In the genomic region with DNA sequence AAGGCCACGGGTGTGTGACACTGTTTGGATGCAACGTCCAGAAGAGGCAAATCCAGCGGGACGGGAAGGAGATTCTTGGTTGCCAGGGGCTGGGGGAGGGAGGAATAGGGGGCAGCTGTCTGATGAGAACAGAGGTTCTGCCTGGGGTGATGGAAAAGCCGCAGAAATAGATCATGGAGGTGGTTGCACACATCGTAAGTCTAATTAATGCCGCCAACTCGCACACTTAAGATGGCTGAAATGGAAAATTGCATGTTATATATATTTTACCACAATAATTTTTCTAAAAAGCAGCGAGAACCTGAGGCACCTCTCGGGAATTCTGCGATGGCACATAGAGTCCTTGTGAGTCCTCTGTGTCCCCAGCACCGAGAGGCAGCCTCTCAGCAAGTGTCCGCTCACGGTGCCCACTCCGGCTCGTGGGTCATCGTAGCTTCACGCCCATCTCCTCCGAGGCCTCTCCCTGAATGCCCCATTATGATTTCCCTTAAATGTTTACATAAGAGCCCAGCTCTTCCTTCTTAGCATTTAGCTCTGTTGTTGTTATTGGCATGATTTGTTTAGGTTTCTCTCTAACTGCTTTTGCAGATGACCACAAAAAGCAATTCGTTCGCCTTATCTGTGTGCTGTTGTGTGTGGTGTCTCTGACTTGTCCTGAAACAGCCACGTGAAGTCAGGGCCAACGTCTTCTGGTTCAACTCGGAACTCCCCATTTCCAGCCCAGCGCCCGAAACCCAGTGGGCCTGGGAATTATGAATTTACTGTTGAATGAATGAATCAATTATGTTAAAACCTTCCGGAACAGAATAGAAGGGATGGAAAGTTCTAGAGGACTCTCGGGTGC, we compare ENCODE assay signal across 14 cellular contexts. TPM values are rescaled to one million over a fixed set of nuclear protein-coding genes. Genes with fewer than 3 reads are reported as not detected.
A peak's percentile ranks its signal among the peaks of the same experiment; 100 is the strongest.
DNase-seq lines count a peak whose midpoint lies in the region; ATAC-seq and TF ChIP-seq lines count a peak whose summit lies in the region.
"Had no signal": no experiment of that assay in that cellular context is flagged by ENCODE, and none has a peak within 500 bp of the region (broad histone marks: within the 10 kb centered on the region; RNA-seq: fewer than 3 reads in every experiment).

No MANE protein-coding gene starts in this region.

- H3K27me3 ChIP-seq in heart right ventricle (peaks cover 0 to 18% (median 11%) of the 10 kb centered on the region in 7 donors), uterus (no peaks in the 10 kb centered on the region)

- WGBS in heart right ventricle, 2 donors, result 55 to 65% methylated on average over 28 of the region's 28 CpGs

- no peak for TF ChIP-seq POLR2A in uterus (IDR thresholded peaks at IDR 0.05)

- DNase-seq in heart right ventricle (no peak), cardiac septum (ENCODE audit: low spot score) (no peak), left ventricle myocardium superior (no peak), putamen (ENCODE audit: low spot score) (peak; percentile 60), uterus (no peak), DMS53 (lab: John Stamatoyannopoulos, UW) (no peak)
- DNase-seq: activated CD4-positive, alpha-beta memory T cell treated with anti-CD3 and anti-CD28 coated beads, Interleukin-2, amount 10 ng/mL, durations not matched to agents 7 days and 5 days; NCI-H187; NCI-H510A; stimulated activated CD4-positive, alpha-beta T cell treated with anti-CD3 and anti-CD28 coated beads, Interleukin-2, amount 100 ng/mL, for 24 hours had no signal

- H3K4me3 ChIP-seq in heart right ventricle (peak overlapping the region in 1 of 10 donors; percentile 11), uterus (no peak overlapping the region)

- H3K27ac ChIP-seq in heart right ventricle, result peak overlapping the region in 9 of 10 donors; percentile 16 to 68 (median 42)
- peak overlapping the region; percentile 28 to 78 for H3K27ac ChIP-seq in uterus
- H3K27ac ChIP-seq: C4-2B had no signal

- peaks cover 0 to 23% (median 8%) of the 10 kb centered on the region in 9 donors for H3K4me1 ChIP-seq in heart right ventricle
- H3K4me1 ChIP-seq in uterus, result peaks cover 0 to 3% of the 10 kb centered on the region in 2 donors

- TF ChIP-seq CTCF in heart right ventricle (IDR thresholded peaks at IDR 0.05) (no peak), uterus (IDR thresholded peaks at IDR 0.05) (no peak)

- H3K9me3 ChIP-seq in heart right ventricle (no peaks in the 10 kb centered on the region), uterus (no peaks in the 10 kb centered on the region)

- peak; percentile 5 to 64 (median 44) for ATAC-seq in heart right ventricle
- peak; percentile 40 for ATAC-seq in left ventricle myocardium superior
- ATAC-seq in HG02884 (IDR thresholded peaks at IDR 0.05; ENCODE audit: unreplicated experiment), result no peak
- ATAC-seq in HG02763 (IDR thresholded peaks at IDR 0.05; ENCODE audit: unreplicated experiment), result no peak

- intact Hi-C loops in heart right ventricle (cut with DNase I) (loop anchor here in 1 of 10 donors (2.0 kb wide), 1 partner anchor 16 kb away; no protein-coding TSS in a partner anchor), cardiac septum (cut with DNase I) (loop anchor here (2.0 kb wide), 1 partner anchor 16 kb away; no protein-coding TSS in a partner anchor), left ventricle myocardium superior (cut with micrococcal nuclease) (no loop called here), uterus (cut with DNase I; ENCODE audit: low total_unique reads) (no loop called here)

- H3K36me3 ChIP-seq in heart right ventricle, result no peaks in the 10 kb centered on the region
- H3K36me3 ChIP-seq in uterus, result no peaks in the 10 kb centered on the region

RNA-seq across cellular contexts. Expression of a gene that starts 7.7 kb away (rescaled TPM):
- total RNA-seq in heart right ventricle (1 to 10 TPM in 5 of 10 donors, under 1 TPM in 5; 0.55 to 2.1 (median 0.98) TPM), cardiac septum (1.0 TPM), left ventricle myocardium superior (2.0 TPM), uterus (10 to 100 TPM in 1 of 4 donors, 1 to 10 TPM in 2, under 1 TPM in 1; 0.77 to 13.3 (median 5.7) TPM)
- polyA plus RNA-seq in heart right ventricle, result 1 to 10 TPM; 2.6 to 5.7 TPM
- total RNA-seq: activated CD4-positive, alpha-beta memory T cell treated with anti-CD3 and anti-CD28 coated beads, Interleukin-2, amount 10 ng/mL, durations not matched to agents 7 days and 5 days had no signal
- polyA plus RNA-seq: keratinocyte had no signal

Comparison
In these comparisons a context has a peak if more than half of its experiments do, and no peak if none do; other contexts are left out.
1. ATAC-seq: peak in heart right ventricle (8 of 8) and left ventricle myocardium superior (single experiment); none in HG02884 (single experiment) and HG02763 (single experiment).